In the genomic region with DNA sequence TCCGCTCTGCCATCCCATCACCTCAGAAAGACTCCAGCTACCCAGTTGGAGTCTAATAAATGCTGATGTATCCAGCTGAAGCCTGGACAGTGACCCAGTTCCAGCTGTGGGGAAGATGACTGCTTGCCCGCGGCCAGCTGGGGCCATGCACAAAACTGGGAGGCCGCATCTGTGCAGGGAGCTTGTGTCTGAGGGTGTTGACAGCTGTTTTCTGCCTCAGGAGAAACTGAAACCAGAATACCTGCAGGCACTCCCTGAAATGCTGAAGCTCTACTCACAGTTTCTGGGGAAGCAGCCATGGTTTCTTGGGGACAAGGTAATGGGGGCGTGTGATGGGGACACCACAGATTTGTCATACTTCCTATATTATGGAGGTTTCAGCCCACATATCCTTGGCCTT, we compare ENCODE assay signal across 1 cellular context.
TF ChIP-seq lines count a peak whose summit lies in the region.

No MANE protein-coding gene starts in this region.

TF ChIP-seq in IMR-90, 13 proteins besides CTCF, POLR2A, EP300 and RAD21:
- no peak for TF ChIP-seq NFE2L2 (IDR thresholded peaks at IDR 0.05; ENCODE audit: low read depth, low read length)
- no peak for TF ChIP-seq MAFK (IDR thresholded peaks at IDR 0.05; ENCODE audit: low read depth, low read length)
- TF ChIP-seq BHLHE40 (IDR thresholded peaks at IDR 0.05; ENCODE audit: low read depth, low read length): no peak
